In genomic region chr4:56129431-56129861, GRCh38 we compare ENCODE assay signal across 8 cellular contexts.
DNase-seq lines count a peak whose midpoint lies in the region; ATAC-seq and TF ChIP-seq lines count a peak whose summit lies in the region.

No MANE protein-coding gene starts in this region.

- 48 to 100% methylated on average over 1 to 7 of the region's 7 CpGs for WGBS in transverse colon (ENCODE audit: low coverage in 1 of 2), 2 donors

- H3K4me3 ChIP-seq in transverse colon: no peak overlapping the region

- ATAC-seq in GM18907 (IDR thresholded peaks at IDR 0.05; ENCODE audit: unreplicated experiment): peak; percentile 74
- ATAC-seq in esophagus mucosa: peak; percentile 41
- no peak for ATAC-seq in HG02970 (IDR thresholded peaks at IDR 0.05; ENCODE audit: low FRiP score, unreplicated experiment)

- H3K36me3 ChIP-seq in transverse colon: no peaks in the 10 kb centered on the region

- no peak for TF ChIP-seq EP300 in transverse colon (IDR thresholded peaks at IDR 0.05; ENCODE audit: low read depth)

- DNase-seq in NCI-H748 treated with DMSO at 0.1 percent for 48 hours (lab: John Stamatoyannopoulos, UW): peak; percentile 1
- peak; percentile 77 for DNase-seq in transverse colon
- DNase-seq in putamen (ENCODE audit: low spot score): no peak
- DNase-seq in NCI-H524 (lab: John Stamatoyannopoulos, UW): no peak

- no peaks in the 10 kb centered on the region for H3K4me1 ChIP-seq in transverse colon

- in situ Hi-C loops in transverse colon (cut with MboI; ENCODE audit: low pct_ligation_motif_present in 1 of 4, low pct_unique_long_range_greater_than_20kb in 1 of 4, low sequenced_read_pairs in 3 of 4): loop anchor here in 1 of 4 donors (10.0 kb wide), 1 partner anchor 175 kb away; no protein-coding TSS in a partner anchor

- TF ChIP-seq CTCF in 22Rv1 (IDR thresholded peaks at IDR 0.05): peak; percentile 63
- TF ChIP-seq CTCF in transverse colon (IDR thresholded peaks at IDR 0.05): peak; percentile 46 to 85 (median 68)

- TF ChIP-seq POLR2A in transverse colon (IDR thresholded peaks at IDR 0.05): no peak

- H3K27ac ChIP-seq in 22Rv1: no peak overlapping the region
- no peak overlapping the region for H3K27ac ChIP-seq in transverse colon

- no peaks in the 10 kb centered on the region for H3K9me3 ChIP-seq in transverse colon

- intact Hi-C loops in transverse colon (cut with DNase I; ENCODE audit: low total_unique reads): no loop called here

- H3K27me3 ChIP-seq in transverse colon: no peaks in the 10 kb centered on the region

Comparison
In these comparisons a context has a peak if more than half of its experiments do, and no peak if none do; other contexts are left out.
1. DNase-seq: peak in NCI-H748 treated with DMSO at 0.1 percent for 48 hours (single experiment) and transverse colon (single experiment); none in putamen (single experiment) and NCI-H524 (0 of 2).